In the genomic region with DNA sequence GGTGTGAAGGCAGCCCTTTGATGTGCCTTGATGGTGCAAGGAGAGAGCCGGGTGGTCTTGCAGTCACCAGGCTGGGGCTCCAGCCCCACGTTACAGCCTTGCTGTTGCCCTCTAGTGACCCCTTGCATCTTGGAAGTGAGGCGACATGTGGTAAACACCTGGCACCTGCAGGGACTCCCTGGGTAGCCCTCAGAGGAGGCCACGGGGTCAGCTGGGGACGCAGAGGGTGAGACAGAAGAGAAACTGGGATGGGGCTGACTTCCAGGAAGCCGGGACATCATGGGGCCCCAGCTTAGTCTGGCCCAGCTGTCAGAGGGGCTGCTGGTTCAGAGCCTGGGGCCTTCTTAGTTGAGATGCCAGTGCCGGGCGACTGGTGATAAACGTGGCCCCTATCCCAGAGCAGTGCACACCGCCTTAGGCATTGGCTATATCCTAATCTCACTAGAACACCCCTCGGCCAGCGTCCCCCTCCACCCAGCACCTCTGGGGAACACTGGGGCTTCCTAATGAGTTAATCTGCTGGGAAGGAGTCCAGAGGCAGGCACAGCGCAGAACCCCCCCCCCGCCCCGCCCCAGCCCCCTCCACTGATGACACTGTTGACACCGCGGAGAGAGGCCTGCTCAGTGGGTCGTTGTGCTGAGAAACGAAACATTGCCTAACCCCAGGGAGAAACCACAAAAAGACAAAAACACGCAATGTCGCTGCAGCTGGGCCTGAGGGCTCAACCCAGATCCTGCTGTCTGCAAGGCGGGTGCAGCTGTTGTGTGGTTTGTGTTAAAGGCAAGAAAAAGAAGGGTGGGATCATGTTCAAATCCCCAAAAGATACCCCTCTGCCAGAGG, we compare ENCODE assay signal across 8 cellular contexts.
DNase-seq lines count a peak whose midpoint lies in the region; ATAC-seq, FAIRE-seq and TF ChIP-seq lines count a peak whose summit lies in the region.

No MANE protein-coding gene starts in this region.

- peak; percentile 76 for DNase-seq in GM12892 (ENCODE audit: insufficient read length)
- DNase-seq in GM23338 (ENCODE audit: low spot score), result no peak
- DNase-seq in NAMALWA (ENCODE audit: low spot score), result peak; percentile 96
- DNase-seq in activated CD8-positive, alpha-beta memory T cell treated with anti-CD3 and anti-CD28 coated beads, Interleukin-2, amount 50 U/mL, for 24 hours (ENCODE audit: extremely low read depth), result peak; percentile 18
- no peak for DNase-seq in glutamatergic neuron
- peak; percentile 69 for DNase-seq in stimulated activated CD4-positive, alpha-beta T cell treated with anti-CD3 and anti-CD28 coated beads, Interleukin-1b, Interleukin-23, amount 100 ng/mL, for 48 hours
- no peak for DNase-seq in NCI-H345 (lab: John Stamatoyannopoulos, UW)
- DNase-seq in COLO668 (lab: John Stamatoyannopoulos, UW; ENCODE audit: unreplicated experiment), result no peak

- TF ChIP-seq POLR2A in GM12892 (IDR thresholded peaks at IDR 0.05; ENCODE audit: low read depth, low read length), result no peak

- H3K27me3 Mint-ChIP-seq in GM23338 (ENCODE audit: insufficient read depth, low read depth, poor library complexity) (peaks cover 14% of the 10 kb centered on the region), glutamatergic neuron (ENCODE audit: unreplicated experiment) (peaks cover 10% of the 10 kb centered on the region)

- ATAC-seq in GM23338, result peak; percentile 20

- peaks cover 8% of the 10 kb centered on the region; the same call in 1 of the 2 replicates for H3K9me2 ChIP-seq in GM23338 (ENCODE audit: insufficient read depth)

- peak; percentile 100 for FAIRE-seq in GM12892 (lab: Jason Lieb, UNC)

- H3K9me3 Mint-ChIP-seq in GM23338, result no peaks in the 10 kb centered on the region
- H3K9me3 Mint-ChIP-seq in glutamatergic neuron (ENCODE audit: unreplicated experiment), result peaks cover 10% of the 10 kb centered on the region

- TF ChIP-seq CTCF in GM23338 (conservative IDR thresholded peaks at IDR 0.05; ENCODE audit: low read depth in 2 of 2), result peak in 1 of 2 experiments; percentile 34; a peak in 2 of 4 replicates
- no peak for TF ChIP-seq CTCF in glutamatergic neuron (IDR thresholded peaks at IDR 0.05; ENCODE audit: partially characterized antibody, unreplicated experiment)

- H3K27me3 ChIP-seq in GM23338 (ENCODE audit: insufficient read depth), result no peaks in the 10 kb centered on the region

- H3K27ac ChIP-seq in GM23338 (ENCODE audit: low read depth), result no peak overlapping the region

- H3K4me1 ChIP-seq in GM23338 (ENCODE audit: insufficient read depth), result no peaks in the 10 kb centered on the region; the same call in 1 of the 2 replicates

- no peaks in the 10 kb centered on the region for H4K20me1 ChIP-seq in GM23338 (replicated peaks; ENCODE audit: insufficient read depth)

- H3K4me2 ChIP-seq in GM23338, result no peak overlapping the region

- H3K4me1 Mint-ChIP-seq in GM23338 (peaks cover 8% of the 10 kb centered on the region), glutamatergic neuron (ENCODE audit: low read depth, unreplicated experiment) (peaks cover 16% of the 10 kb centered on the region)

- no peaks in the 10 kb centered on the region for H3F3A ChIP-seq in GM23338 (replicated peaks; ENCODE audit: low read depth)

- no peaks in the 10 kb centered on the region for H3K36me3 Mint-ChIP-seq in GM23338 (ENCODE audit: low read depth)
- H3K36me3 Mint-ChIP-seq in glutamatergic neuron (ENCODE audit: unreplicated experiment), result no peaks in the 10 kb centered on the region

- no peaks in the 10 kb centered on the region for H3K36me3 ChIP-seq in GM23338 (ENCODE audit: insufficient read depth)

- H2AFZ ChIP-seq in GM23338, result no peak overlapping the region; the same call in 1 of the 2 replicates

- H3K4me3 Mint-ChIP-seq in GM23338, result no peak overlapping the region
- no peak overlapping the region for H3K4me3 Mint-ChIP-seq in glutamatergic neuron (ENCODE audit: unreplicated experiment)

- H3K27ac Mint-ChIP-seq in GM23338, result no peak overlapping the region
- H3K27ac Mint-ChIP-seq in glutamatergic neuron (ENCODE audit: unreplicated experiment), result peak overlapping the region; percentile 22

- no peak overlapping the region for H3K4me3 ChIP-seq in GM23338

- H3K79me2 ChIP-seq in GM23338 (replicated peaks; ENCODE audit: insufficient read depth), result no peaks in the 10 kb centered on the region

TF ChIP-seq in GM23338, 12 proteins besides CTCF, POLR2A, EP300 and RAD21 (continues in another document):
- TF ChIP-seq EZH2phosphoT487 (IDR thresholded peaks at IDR 0.05; ENCODE audit: unreplicated experiment) (no peak), CREB1 (CRISPR knock-in tag; IDR thresholded peaks at IDR 0.05; ENCODE audit: low read depth) (no peak), EZH2 (IDR thresholded peaks at IDR 0.05; ENCODE audit: low read depth, unreplicated experiment) (no peak), ZNF114 (CRISPR knock-in tag; IDR thresholded peaks at IDR 0.05) (no peak), NANOG (IDR thresholded peaks at IDR 0.05; ENCODE audit: borderline replicate concordance) (no peak)
- TF ChIP-seq, protein P1, sequence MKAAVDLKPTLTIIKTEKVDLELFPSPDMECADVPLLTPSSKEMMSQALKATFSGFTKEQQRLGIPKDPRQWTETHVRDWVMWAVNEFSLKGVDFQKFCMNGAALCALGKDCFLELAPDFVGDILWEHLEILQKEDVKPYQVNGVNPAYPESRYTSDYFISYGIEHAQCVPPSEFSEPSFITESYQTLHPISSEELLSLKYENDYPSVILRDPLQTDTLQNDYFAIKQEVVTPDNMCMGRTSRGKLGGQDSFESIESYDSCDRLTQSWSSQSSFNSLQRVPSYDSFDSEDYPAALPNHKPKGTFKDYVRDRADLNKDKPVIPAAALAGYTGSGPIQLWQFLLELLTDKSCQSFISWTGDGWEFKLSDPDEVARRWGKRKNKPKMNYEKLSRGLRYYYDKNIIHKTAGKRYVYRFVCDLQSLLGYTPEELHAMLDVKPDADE (IDR thresholded peaks at IDR 0.05), result no peak
- TF ChIP-seq, protein P2, sequence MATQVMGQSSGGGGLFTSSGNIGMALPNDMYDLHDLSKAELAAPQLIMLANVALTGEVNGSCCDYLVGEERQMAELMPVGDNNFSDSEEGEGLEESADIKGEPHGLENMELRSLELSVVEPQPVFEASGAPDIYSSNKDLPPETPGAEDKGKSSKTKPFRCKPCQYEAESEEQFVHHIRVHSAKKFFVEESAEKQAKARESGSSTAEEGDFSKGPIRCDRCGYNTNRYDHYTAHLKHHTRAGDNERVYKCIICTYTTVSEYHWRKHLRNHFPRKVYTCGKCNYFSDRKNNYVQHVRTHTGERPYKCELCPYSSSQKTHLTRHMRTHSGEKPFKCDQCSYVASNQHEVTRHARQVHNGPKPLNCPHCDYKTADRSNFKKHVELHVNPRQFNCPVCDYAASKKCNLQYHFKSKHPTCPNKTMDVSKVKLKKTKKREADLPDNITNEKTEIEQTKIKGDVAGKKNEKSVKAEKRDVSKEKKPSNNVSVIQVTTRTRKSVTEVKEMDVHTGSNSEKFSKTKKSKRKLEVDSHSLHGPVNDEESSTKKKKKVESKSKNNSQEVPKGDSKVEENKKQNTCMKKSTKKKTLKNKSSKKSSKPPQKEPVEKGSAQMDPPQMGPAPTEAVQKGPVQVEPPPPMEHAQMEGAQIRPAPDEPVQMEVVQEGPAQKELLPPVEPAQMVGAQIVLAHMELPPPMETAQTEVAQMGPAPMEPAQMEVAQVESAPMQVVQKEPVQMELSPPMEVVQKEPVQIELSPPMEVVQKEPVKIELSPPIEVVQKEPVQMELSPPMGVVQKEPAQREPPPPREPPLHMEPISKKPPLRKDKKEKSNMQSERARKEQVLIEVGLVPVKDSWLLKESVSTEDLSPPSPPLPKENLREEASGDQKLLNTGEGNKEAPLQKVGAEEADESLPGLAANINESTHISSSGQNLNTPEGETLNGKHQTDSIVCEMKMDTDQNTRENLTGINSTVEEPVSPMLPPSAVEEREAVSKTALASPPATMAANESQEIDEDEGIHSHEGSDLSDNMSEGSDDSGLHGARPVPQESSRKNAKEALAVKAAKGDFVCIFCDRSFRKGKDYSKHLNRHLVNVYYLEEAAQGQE (IDR thresholded peaks at IDR 0.05; ENCODE audit: unreplicated experiment), result no peak

Comparison
In these comparisons a context has a peak if more than half of its experiments do, and no peak if none do; other contexts are left out.
1. DNase-seq: peak in GM12892 (single experiment), NAMALWA (single experiment), activated CD8-positive, alpha-beta memory T cell treated with anti-CD3 and anti-CD28 coated beads, Interleukin-2, amount 50 U/mL, for 24 hours (single experiment) and stimulated activated CD4-positive, alpha-beta T cell treated with anti-CD3 and anti-CD28 coated beads, Interleukin-1b, Interleukin-23, amount 100 ng/mL, for 48 hours (single experiment); none in GM23338 (single experiment), glutamatergic neuron (single experiment), NCI-H345 (single experiment) and COLO668 (single experiment).